1 cellular context compared by ENCODE assay signal in genomic region chr14:39218171-39218769, GRCh38.
TF ChIP-seq lines count a peak whose summit lies in the region.

No MANE protein-coding gene starts in this region.

TF ChIP-seq in A549, 52 proteins besides CTCF, POLR2A, EP300 and RAD21 (continued from another document):
- TF ChIP-seq REST (IDR thresholded peaks at IDR 0.05), result no peak
- peak; percentile 53 for TF ChIP-seq JUNB (IDR thresholded peaks at IDR 0.05)
- peak; percentile 82 for TF ChIP-seq MAFK (IDR thresholded peaks at IDR 0.05; ENCODE audit: partially characterized antibody)
- TF ChIP-seq GATA3 (IDR thresholded peaks at IDR 0.05; ENCODE audit: borderline replicate concordance), result peak; percentile 78; the same call in 1 of the 2 replicates
